In the genomic region with DNA sequence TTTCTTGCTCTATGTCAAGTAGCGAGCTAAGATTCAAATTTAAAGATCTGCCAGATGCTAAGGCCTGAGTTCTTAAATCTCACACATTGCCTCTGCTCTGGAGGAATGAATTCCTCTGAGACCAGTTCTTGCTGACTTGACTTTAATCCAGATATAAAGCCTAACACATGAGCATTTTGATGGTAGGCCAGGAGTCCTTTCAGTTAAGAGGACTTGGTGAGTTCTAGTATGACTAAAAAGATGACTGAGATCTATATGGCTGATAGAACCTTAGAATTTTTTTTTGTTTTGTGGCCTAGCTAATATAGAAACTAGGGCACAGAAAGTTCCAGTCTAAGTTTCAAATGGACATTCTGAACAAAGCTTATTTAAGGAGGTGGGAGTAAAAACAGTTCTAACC, we compare ENCODE assay signal across 11 cellular contexts. TPM values are rescaled to one million over a fixed set of nuclear protein-coding genes. Genes with fewer than 3 reads are reported as not detected.
DNase-seq lines count a peak whose midpoint lies in the region; FAIRE-seq and TF ChIP-seq lines count a peak whose summit lies in the region.
"Had no signal": no experiment of that assay in that cellular context is flagged by ENCODE, and none has a peak within 500 bp of the region (broad histone marks: within the 10 kb centered on the region; RNA-seq: fewer than 3 reads in every experiment).

No MANE protein-coding gene starts in this region.

- H3K4me2 ChIP-seq in astrocyte (ENCODE audit: low read length): no peak overlapping the region

- no peaks in the 10 kb centered on the region for H3K9me3 ChIP-seq in astrocyte (ENCODE audit: insufficient read depth, low read depth, low read length)
- no peaks in the 10 kb centered on the region for H3K9me3 ChIP-seq in prostate gland

- H3K9ac ChIP-seq in astrocyte (ENCODE audit: low read length): no peak overlapping the region

- TF ChIP-seq POLR2A in prostate gland (IDR thresholded peaks at IDR 0.05): no peak

- no peaks in the 10 kb centered on the region for H3K36me3 ChIP-seq in astrocyte (ENCODE audit: insufficient read depth, low read length)
- H3K36me3 ChIP-seq in prostate gland: no peaks in the 10 kb centered on the region

- DNase-seq in EH (ENCODE audit: low read depth) (peak; percentile 11), HFFc6 (no peak), astrocyte (ENCODE audit: low read depth) (no peak), osteocyte (ENCODE audit: extremely low spot score, unreplicated experiment) (no peak), DMS79 treated with DMSO at 0.1 percent for 48 hours (lab: John Stamatoyannopoulos, UW) (no peak), NCI-H1417 treated with DMSO at 0.1 percent for 48 hours (lab: John Stamatoyannopoulos, UW) (no peak), prostate gland (ENCODE audit: low spot score) (no peak), medulla oblongata (ENCODE audit: extremely low spot score) (no peak)
- DNase-seq: GOT3, NCI-H510A treated with DMSO at 0.1 percent for 48 hours, T-cell had no signal

- H3K4me1 ChIP-seq in astrocyte (ENCODE audit: insufficient read depth, low read length) (no peaks in the 10 kb centered on the region), prostate gland (replicated peaks) (no peaks in the 10 kb centered on the region)

- H3K27ac Mint-ChIP-seq in HFFc6 (no peak overlapping the region), astrocyte (ENCODE audit: unreplicated experiment) (no peak overlapping the region), osteocyte (ENCODE audit: unreplicated experiment) (no peak overlapping the region)

- no peaks in the 10 kb centered on the region for H3K27me3 ChIP-seq in astrocyte (ENCODE audit: insufficient read depth, low read length)
- H3K27me3 ChIP-seq in prostate gland (replicated peaks; ENCODE audit: insufficient read depth): no peaks in the 10 kb centered on the region

- H3K4me1 Mint-ChIP-seq in HFFc6 (ENCODE audit: low read depth) (peaks cover 20% of the 10 kb centered on the region), astrocyte (ENCODE audit: low read depth, unreplicated experiment) (peaks cover 2% of the 10 kb centered on the region), osteocyte (ENCODE audit: unreplicated experiment) (peaks cover 12% of the 10 kb centered on the region)

- H3K4me3 ChIP-seq in astrocyte (ENCODE audit: insufficient read depth, low read depth, low read length) (no peak overlapping the region), prostate gland (no peak overlapping the region)

- peaks cover 2% of the 10 kb centered on the region; the same call in 1 of the 2 replicates for H3K27me3 Mint-ChIP-seq in HFFc6 (ENCODE audit: insufficient read depth)
- no peaks in the 10 kb centered on the region for H3K27me3 Mint-ChIP-seq in astrocyte (ENCODE audit: low read depth, unreplicated experiment)
- no peaks in the 10 kb centered on the region for H3K27me3 Mint-ChIP-seq in osteocyte (ENCODE audit: unreplicated experiment)
- H3K27me3 Mint-ChIP-seq: T-cell had no signal

- no peak overlapping the region for H2AFZ ChIP-seq in astrocyte (ENCODE audit: low read depth, low read length)

- intact Hi-C loops in prostate gland (cut with DNase I): loop anchor here (5.0 to 10.0 kb wide), 5 partner anchors 33 to 384 kb away; partner anchors contain the start of genes HSDL2, KIAA1958, PTBP3 and SNX30

- 88% methylated on average over 1 of the region's 1 CpG for WGBS in prostate gland

- H3K36me3 Mint-ChIP-seq in HFFc6 (ENCODE audit: low read depth) (no peaks in the 10 kb centered on the region), astrocyte (ENCODE audit: low read depth, unreplicated experiment) (no peaks in the 10 kb centered on the region), osteocyte (ENCODE audit: unreplicated experiment) (no peaks in the 10 kb centered on the region)
- H3K36me3 Mint-ChIP-seq: T-cell had no signal

- H3K4me3 Mint-ChIP-seq in HFFc6: peak overlapping the region; percentile 74
- peak overlapping the region; percentile 71 for H3K4me3 Mint-ChIP-seq in astrocyte (ENCODE audit: unreplicated experiment)
- H3K4me3 Mint-ChIP-seq in osteocyte (ENCODE audit: unreplicated experiment): peak overlapping the region; percentile 46

- no peaks in the 10 kb centered on the region for H4K20me1 ChIP-seq in astrocyte (ENCODE audit: insufficient read depth, low read length)

- TF ChIP-seq CTCF in HFFc6 (IDR thresholded peaks at IDR 0.05) (no peak), astrocyte (IDR thresholded peaks at IDR 0.05; ENCODE audit: insufficient read depth, low read depth, low read length) (no peak), osteocyte (IDR thresholded peaks at IDR 0.05) (no peak), prostate gland (IDR thresholded peaks at IDR 0.05) (no peak)

- H3K79me2 ChIP-seq in astrocyte (ENCODE audit: insufficient read depth, low read length): peaks cover 21% of the 10 kb centered on the region

- no peak for FAIRE-seq in astrocyte (lab: Jason Lieb, UNC)

- H3K27ac ChIP-seq in astrocyte (ENCODE audit: low read depth, low read length) (no peak overlapping the region), prostate gland (no peak overlapping the region)

- no peaks in the 10 kb centered on the region for H3K9me3 Mint-ChIP-seq in HFFc6
- no peaks in the 10 kb centered on the region for H3K9me3 Mint-ChIP-seq in astrocyte (ENCODE audit: unreplicated experiment)
- no peaks in the 10 kb centered on the region for H3K9me3 Mint-ChIP-seq in osteocyte (ENCODE audit: unreplicated experiment)
- H3K9me3 Mint-ChIP-seq: T-cell had no signal

RNA-seq across cellular contexts. Expression of gene INIP, which starts 1.4 kb away (rescaled TPM):
- 10 to 100 TPM; 23.6 to 26.8 (median 25.0) TPM for total RNA-seq in HFFc6 (2021; fragmentation: NEBNext Ultra II Directional; extraction: Animal tissue kit (Norgen Biotek cat#: 25700))
- total RNA-seq in astrocyte: 22.0 and 23.1 TPM in 2 replicates
- 23.9 and 26.6 TPM in 2 replicates for total RNA-seq in osteocyte
- total RNA-seq in prostate gland: 10 to 100 TPM; 21.0 to 36.6 TPM

RNA-seq across cellular contexts. Expression of gene SNX30, which starts 31.3 kb away (rescaled TPM):
- total RNA-seq in HFFc6 (2021; fragmentation: NEBNext Ultra II Directional; extraction: Animal tissue kit (Norgen Biotek cat#: 25700)): 10 to 100 TPM; 11.1 to 14.9 (median 13.9) TPM
- total RNA-seq in astrocyte (12.8 and 14.4 TPM in 2 replicates), osteocyte (18.2 and 19.0 TPM in 2 replicates), prostate gland (10 to 100 TPM in 1 of 2 donors, 1 to 10 TPM in 1; 6.3 to 38.7 TPM)
